ENCODE assay signal across 10 cellular contexts in genomic region chr1:29669912-29670311, GRCh38.
"Had no signal": no experiment of that assay in that cellular context is flagged by ENCODE, and none has a peak within 500 bp of the region (broad histone marks: within the 10 kb centered on the region; RNA-seq: fewer than 3 reads in every experiment).

No MANE protein-coding gene starts in this region.

- H3K4me1 Mint-ChIP-seq: stimulated activated memory B cell treated with anti-CD40 and anti-IgM and Interleukin-4, amounts not matched to agents 10 μg/mL and 1 μg/mL and 100 μg/mL, for 72 hours had no signal

- DNase-seq: activated CD4-positive, alpha-beta T cell treated with anti-CD3 and anti-CD28 coated beads for 4 hours; activated gamma-delta T cell treated with Interleukin-2 at 50 U/mL for 16 hours; aorta; foreskin melanocyte; mesenchymal stem cell; pancreas; SK-N-SH had no signal

- ATAC-seq: pancreas; stimulated activated memory B cell treated with anti-CD40 and anti-IgM and Interleukin-4, amounts not matched to agents 10 μg/mL and 1 μg/mL and 100 μg/mL, for 72 hours had no signal

- H3K9me3 Mint-ChIP-seq: neural progenitor cell; stimulated activated memory B cell treated with anti-CD40 and anti-IgM and Interleukin-4, amounts not matched to agents 10 μg/mL and 1 μg/mL and 100 μg/mL, for 72 hours had no signal

- H3K27ac ChIP-seq: neural progenitor cell, pancreas, tibial artery had no signal

- H3K36me3 Mint-ChIP-seq: neural progenitor cell; stimulated activated memory B cell treated with anti-CD40 and anti-IgM and Interleukin-4, amounts not matched to agents 10 μg/mL and 1 μg/mL and 100 μg/mL, for 72 hours had no signal

- H3K27ac Mint-ChIP-seq: neural progenitor cell; stimulated activated memory B cell treated with anti-CD40 and anti-IgM and Interleukin-4, amounts not matched to agents 10 μg/mL and 1 μg/mL and 100 μg/mL, for 72 hours had no signal

- H3K4me3 Mint-ChIP-seq: neural progenitor cell; stimulated activated memory B cell treated with anti-CD40 and anti-IgM and Interleukin-4, amounts not matched to agents 10 μg/mL and 1 μg/mL and 100 μg/mL, for 72 hours had no signal

- H3K4me3 ChIP-seq: neural progenitor cell, pancreas, tibial artery had no signal
